In genomic region chr4:18917689-18918088, GRCh38 we compare ENCODE assay signal across 20 cellular contexts.
A peak's percentile ranks its signal among the peaks of the same experiment; 100 is the strongest.
DNase-seq lines count a peak whose midpoint lies in the region; FAIRE-seq and TF ChIP-seq lines count a peak whose summit lies in the region.
"Had no signal": no experiment of that assay in that cellular context is flagged by ENCODE, and none has a peak within 500 bp of the region (broad histone marks: within the 10 kb centered on the region; RNA-seq: fewer than 3 reads in every experiment).

No MANE protein-coding gene starts in this region.

- H2BK120ac ChIP-seq in mesenchymal stem cell (ENCODE audit: low read depth, low read length): no peak overlapping the region

- no peak overlapping the region for H2BK12ac ChIP-seq in mesenchymal stem cell (ENCODE audit: low read length in 2 of 2)

- no peak overlapping the region for H3K4ac ChIP-seq in mesenchymal stem cell (ENCODE audit: low read depth in 1 of 2, low read length in 2 of 2)

- no peak overlapping the region for H3K4me2 ChIP-seq in mesenchymal stem cell (ENCODE audit: low read length, poor library complexity, severe bottlenecking)

- no peaks in the 10 kb centered on the region for H3K4me1 ChIP-seq in mesenchymal stem cell (ENCODE audit: control insufficient read depth, insufficient read depth, low read depth, low read length)
- H3K4me1 ChIP-seq: Peyer's patch had no signal

- no peak for TF ChIP-seq CTCF in epithelial cell of esophagus (IDR thresholded peaks at IDR 0.05; ENCODE audit: insufficient read depth, low read depth, low read length, missing control alignments)

- no peak overlapping the region for H3K9ac ChIP-seq in mesenchymal stem cell (ENCODE audit: low read length)

- no peak overlapping the region for H2BK5ac ChIP-seq in mesenchymal stem cell (ENCODE audit: low read depth, low read length, poor library complexity, severe bottlenecking)

- H3K79me1 ChIP-seq in mesenchymal stem cell (replicated peaks; ENCODE audit: low read length, poor library complexity, severe bottlenecking): no peaks in the 10 kb centered on the region

- no peaks in the 10 kb centered on the region for H3K27me3 ChIP-seq in mesenchymal stem cell (ENCODE audit: control insufficient read depth in 1 of 2, insufficient read depth in 1 of 2, low read length in 2 of 2)
- H3K27me3 ChIP-seq: Peyer's patch had no signal

- H2AK5ac ChIP-seq in mesenchymal stem cell (ENCODE audit: low read length, severe bottlenecking): no peak overlapping the region

- H3K14ac ChIP-seq in mesenchymal stem cell (ENCODE audit: low read length in 2 of 2): no peak overlapping the region

- DNase-seq in ELR (ENCODE audit: low read depth) (peak; percentile 73), RCC 7860 (ENCODE audit: low spot score) (peak; percentile 28), epithelial cell of esophagus (ENCODE audit: low read depth) (peak; percentile 39), kidney tubule cell (ENCODE audit: low spot score) (peak; percentile 16), NCI-H1092 treated with DMSO at 0.1 percent for 48 hours (lab: John Stamatoyannopoulos, UW) (no peak), mesenchymal stem cell (no peak), ecto neural progenitor cell (ENCODE audit: low spot score) (no peak)
- DNase-seq: Calu3; CD4-positive, alpha-beta T cell; DMS53; GDM1; H9; NCI-H1436; NCI-H2029; NCI-H524; Peyer's patch; SIG-M5 had no signal

- H3K4me3 ChIP-seq in epithelial cell of esophagus (ENCODE audit: low read length) (no peak overlapping the region), mesenchymal stem cell (ENCODE audit: insufficient read depth in 1 of 2, low read depth in 1 of 2, low read length in 2 of 2) (no peak overlapping the region)
- H3K4me3 ChIP-seq: GM12878, K562, Peyer's patch had no signal

- H3K23ac ChIP-seq in mesenchymal stem cell (ENCODE audit: low read length in 2 of 2): no peak overlapping the region

- no peaks in the 10 kb centered on the region for H3K36me3 ChIP-seq in mesenchymal stem cell (ENCODE audit: control insufficient read depth in 1 of 2, insufficient read depth in 2 of 2, low read depth in 1 of 2, low read length in 2 of 2)
- H3K36me3 ChIP-seq: Peyer's patch had no signal

- no peak for FAIRE-seq in RCC 7860 (lab: Jason Lieb, UNC)
- FAIRE-seq: GM12878, K562 had no signal

- H2BK15ac ChIP-seq in mesenchymal stem cell (ENCODE audit: low read depth, poor library complexity, severe bottlenecking): no peak overlapping the region

- H3K18ac ChIP-seq in mesenchymal stem cell (ENCODE audit: low read depth in 1 of 2, low read length in 2 of 2): no peak overlapping the region

- H4K91ac ChIP-seq in mesenchymal stem cell (ENCODE audit: low read length): no peak overlapping the region

- no peak overlapping the region for H3K27ac ChIP-seq in mesenchymal stem cell (ENCODE audit: low read length, poor library complexity, severe bottlenecking)
- H3K27ac ChIP-seq: HL-60, Peyer's patch had no signal

- H4K8ac ChIP-seq in mesenchymal stem cell (ENCODE audit: low read length): no peak overlapping the region

- no peak overlapping the region for H2AFZ ChIP-seq in mesenchymal stem cell (ENCODE audit: low read depth, low read length)

- no peaks in the 10 kb centered on the region for H3K9me3 ChIP-seq in mesenchymal stem cell (ENCODE audit: control insufficient read depth, low read length)

Comparison
In these comparisons a context has a peak if more than half of its experiments do, and no peak if none do; other contexts are left out.
1. DNase-seq: peak in ELR (single experiment), RCC 7860 (single experiment), epithelial cell of esophagus (single experiment) and kidney tubule cell (single experiment); none in NCI-H1092 treated with DMSO at 0.1 percent for 48 hours (single experiment), mesenchymal stem cell (single experiment) and ecto neural progenitor cell (single experiment).